In genomic region chr17:81119223-81120148, GRCh38 we compare ENCODE assay signal across 8 cellular contexts. TPM values are rescaled to one million over a fixed set of nuclear protein-coding genes. Genes with fewer than 3 reads are reported as not detected.
DNase-seq lines count a peak whose midpoint lies in the region; ATAC-seq and TF ChIP-seq lines count a peak whose summit lies in the region.

No MANE protein-coding gene starts in this region.

- DNase-seq in 8988T (peak; percentile 96), GM20000 (ENCODE audit: low spot score) (peak; percentile 91), NCI-H345 treated with DMSO at 0.1 percent for 48 hours (lab: John Stamatoyannopoulos, UW; ENCODE audit: unreplicated experiment) (peak; percentile 97), lower lobe of right lung (peak; percentile 86)
- DNase-seq in activated CD8-positive, alpha-beta memory T cell treated with anti-CD3 and anti-CD28 coated beads for 4 hours (ENCODE audit: low read depth in 2 of 2), result peak; percentile 54 to 68
- peak; percentile 80 for DNase-seq in effector CD8-positive, alpha-beta T cell (lab: John Stamatoyannopoulos, UW)
- DNase-seq in stimulated activated CD4-positive, alpha-beta T cell treated with anti-CD3 and anti-CD28 coated beads, TNF-alpha, amount 100 ng/mL, for 48 hours (ENCODE audit: low read depth in 3 of 3), result peak; percentile 84 to 92 (median 88)

- H3K4me3 ChIP-seq in lower lobe of right lung, result peak overlapping the region; percentile 33

- ATAC-seq in lower lobe of right lung (peak; percentile 66 to 76), HG02642 (IDR thresholded peaks at IDR 0.05; ENCODE audit: poor library complexity, unreplicated experiment) (no peak)

- H3K36me3 ChIP-seq in lower lobe of right lung, result peaks cover 38% of the 10 kb centered on the region

- no peak for TF ChIP-seq CTCF in GM20000 (IDR thresholded peaks at IDR 0.05; ENCODE audit: extremely low read depth, missing control alignments)
- TF ChIP-seq CTCF in lower lobe of right lung (IDR thresholded peaks at IDR 0.05), result no peak

- H3K27ac ChIP-seq in lower lobe of right lung, result peak overlapping the region; percentile 56

- H3K9me3 ChIP-seq in lower lobe of right lung, result no peaks in the 10 kb centered on the region

- intact Hi-C loops in lower lobe of right lung (cut with DNase I), result no loop called here

- peaks cover 4% of the 10 kb centered on the region for H3K4me1 ChIP-seq in lower lobe of right lung

- no peaks in the 10 kb centered on the region for H3K27me3 ChIP-seq in lower lobe of right lung (ENCODE audit: low read depth)

RNA-seq across cellular contexts. Expression of gene PVALEF, which starts 45.8 kb away (rescaled TPM):
- not detected for total RNA-seq in lower lobe of right lung

RNA-seq across cellular contexts. Expression of gene AATK, which starts 46.5 kb away (rescaled TPM):
- total RNA-seq in lower lobe of right lung, result 64.0 TPM
